25 cellular contexts compared by ENCODE assay signal in genomic region chr4:58127680-58128079, GRCh38.
DNase-seq lines count a peak whose midpoint lies in the region; ATAC-seq, FAIRE-seq and TF ChIP-seq lines count a peak whose summit lies in the region.
"Had no signal": no experiment of that assay in that cellular context is flagged by ENCODE, and none has a peak within 500 bp of the region (broad histone marks: within the 10 kb centered on the region; RNA-seq: fewer than 3 reads in every experiment).

No MANE protein-coding gene starts in this region.

- no peak overlapping the region for H3K27ac ChIP-seq in WERI-Rb-1
- H3K27ac ChIP-seq: BLaER1 had no signal

- H3K27me3 ChIP-seq in WERI-Rb-1 (ENCODE audit: insufficient read depth, low read depth, severe bottlenecking): no peaks in the 10 kb centered on the region
- H3K27me3 ChIP-seq: BE2C, BLaER1 had no signal

- no peaks in the 10 kb centered on the region for H3K36me3 ChIP-seq in WERI-Rb-1
- H3K36me3 ChIP-seq: BE2C, BLaER1 had no signal

- no peak for ATAC-seq in GM18519 (IDR thresholded peaks at IDR 0.05; ENCODE audit: low FRiP score, unreplicated experiment)
- ATAC-seq: CD8-positive, alpha-beta T cell; GM12878 had no signal

- TF ChIP-seq CTCF in D721Med (IDR thresholded peaks at IDR 0.05; ENCODE audit: insufficient read depth, missing control alignments) (no peak), WERI-Rb-1 (IDR thresholded peaks at IDR 0.05; ENCODE audit: low read depth, low read length) (no peak)

- no peak overlapping the region for H3K4me3 ChIP-seq in WERI-Rb-1 (ENCODE audit: low read depth, low read length)
- H3K4me3 ChIP-seq: BLaER1, GM12878 had no signal

- DNase-seq in D721Med (ENCODE audit: insufficient read length, low spot score): no peak
- DNase-seq in WERI-Rb-1: peak; percentile 24
- DNase-seq in urothelium cell line (ENCODE audit: low spot score): no peak
- DNase-seq in UCSD-AML1 (lab: John Stamatoyannopoulos, UW; ENCODE audit: unreplicated experiment): no peak
- DNase-seq: 8988T; ACHN; BE2C; C1 segment of cervical spinal cord; Caco-2; Calu3; CD4-positive, alpha-beta T cell; CD8-positive, alpha-beta T cell; DMS 273 treated with DMSO at 0.1 percent for 48 hours; DMS153; DMS53; DMS79; DND-41; EL; GDM1 had no signal

- FAIRE-seq in D721Med (lab: Jason Lieb, UNC): peak; percentile 89
- FAIRE-seq in urothelium cell line (lab: Jason Lieb, UNC): peak; percentile 52
- FAIRE-seq: GM12878, GM12892, GM18507, GM19239 had no signal

- H3K9me3 ChIP-seq in WERI-Rb-1 (ENCODE audit: severe bottlenecking): no peaks in the 10 kb centered on the region
- H3K9me3 ChIP-seq: BE2C, BLaER1, Caco-2 had no signal
